Comparison of ENCODE assay signal across 8 cellular contexts in the genomic region with DNA sequence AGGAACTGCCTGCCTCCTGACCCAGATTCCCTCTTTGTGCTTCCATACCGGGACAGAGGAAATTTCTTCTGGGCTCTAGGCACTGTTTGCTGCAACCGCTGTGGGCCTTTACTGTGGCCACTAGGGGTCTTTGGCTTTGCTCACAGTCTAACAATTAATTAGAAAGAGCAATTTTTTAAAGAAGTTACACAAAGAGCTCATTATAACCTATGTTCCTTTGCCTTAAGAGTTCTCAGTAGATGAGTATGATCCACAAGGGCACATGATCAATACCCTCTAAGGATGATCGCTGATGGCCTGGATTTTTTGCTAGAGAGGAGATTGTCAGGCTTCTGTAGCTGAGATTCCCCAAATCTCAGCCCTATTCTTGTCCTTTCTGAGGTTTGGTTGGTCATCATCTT.
DNase-seq lines count a peak whose midpoint lies in the region; ATAC-seq and TF ChIP-seq lines count a peak whose summit lies in the region.

No MANE protein-coding gene starts in this region.

- no peak for TF ChIP-seq POLR2A in adrenal gland (IDR thresholded peaks at IDR 0.05)

- H3K4me3 ChIP-seq in HFF-Myc (replicated peaks; ENCODE audit: low read depth, low read length): no peak overlapping the region
- no peak overlapping the region for H3K4me3 ChIP-seq in adrenal gland

- DNase-seq in Ammon's horn (ENCODE audit: low spot score) (peak; percentile 47), HFF-Myc (ENCODE audit: extremely low read depth, low read depth) (no peak), adrenal gland (peak in 4 of 7 donors; percentile 10 to 57 (median 32)), left lobe of liver (ENCODE audit: low spot score) (no peak), SIG-M5 (lab: John Stamatoyannopoulos, UW) (no peak), NCI-H774 (lab: John Stamatoyannopoulos, UW) (no peak)

- TF ChIP-seq CTCF in HFF-Myc (IDR thresholded peaks at IDR 0.05; ENCODE audit: low read depth, low read length, missing control alignments) (peak; percentile 88), adrenal gland (IDR thresholded peaks at IDR 0.05) (peak in 5 of 6 experiments; percentile 35 to 61 (median 50))

- H3K4me1 ChIP-seq in adrenal gland (replicated peaks in 1 of 2): no peaks in the 10 kb centered on the region

- no peaks in the 10 kb centered on the region for H3K36me3 ChIP-seq in adrenal gland (replicated peaks in 1 of 2)

- peak; percentile 53 for ATAC-seq in left lobe of liver
- ATAC-seq in HG03280 (IDR thresholded peaks at IDR 0.05; ENCODE audit: unreplicated experiment): no peak
- ATAC-seq in HG03108 (IDR thresholded peaks at IDR 0.05; ENCODE audit: unreplicated experiment): no peak

- no peaks in the 10 kb centered on the region for H3K27me3 ChIP-seq in adrenal gland

- H3K27ac ChIP-seq in adrenal gland: no peak overlapping the region

- 45 to 54% (median 50%) methylated on average over 3 of the region's 3 CpGs for WGBS in adrenal gland, 4 donors

- no peaks in the 10 kb centered on the region for H3K9me3 ChIP-seq in adrenal gland (replicated peaks in 1 of 3)

- intact Hi-C loops in adrenal gland (cut with DNase I): no loop called here

Comparison
In these comparisons a context has a peak if more than half of its experiments do, and no peak if none do; other contexts are left out.
1. DNase-seq: peak in Ammon's horn (single experiment) and adrenal gland (4 of 7); none in HFF-Myc (single experiment), left lobe of liver (single experiment), SIG-M5 (single experiment) and NCI-H774 (single experiment).